In the genomic region with DNA sequence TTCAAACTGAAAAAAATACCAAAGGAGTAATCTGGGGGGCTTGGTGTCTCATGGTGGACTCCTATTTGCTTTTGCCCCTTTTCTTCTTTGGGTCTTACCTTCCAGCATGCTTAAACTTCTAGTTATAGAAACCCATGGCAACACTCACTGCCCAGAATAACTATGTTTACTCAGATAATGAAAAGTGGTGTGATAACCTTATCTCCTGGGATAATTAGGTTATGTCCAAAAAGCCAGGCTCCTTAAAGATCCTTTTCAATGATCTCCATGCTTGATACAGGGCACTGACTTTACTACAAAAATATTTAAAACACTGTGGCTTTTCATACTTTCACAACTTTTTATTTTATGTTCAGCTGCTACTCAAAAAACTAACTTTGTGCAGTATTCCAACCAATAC, we compare ENCODE assay signal across 5 cellular contexts.
"Had no signal": no experiment of that assay in that cellular context is flagged by ENCODE, and none has a peak within 500 bp of the region (broad histone marks: within the 10 kb centered on the region; RNA-seq: fewer than 3 reads in every experiment).

No MANE protein-coding gene starts in this region.

- H3K4me3 ChIP-seq: GM23338 had no signal

- ATAC-seq: GM23338, HepG2 had no signal

- DNase-seq: H9, HCEC 1CT had no signal

- H3K27ac ChIP-seq: HL-60 had no signal
